In genomic region chr1:113929750-113930498, GRCh38 we compare ENCODE assay signal across 8 cellular contexts. TPM values are rescaled to one million over a fixed set of nuclear protein-coding genes. Genes with fewer than 3 reads are reported as not detected.
DNase-seq lines count a peak whose midpoint lies in the region; ATAC-seq and TF ChIP-seq lines count a peak whose summit lies in the region.

No MANE protein-coding gene starts in this region.

- H2AFZ ChIP-seq in mammary epithelial cell (ENCODE audit: low read depth, low read length), result peak overlapping the region; percentile 99

- peak overlapping the region; percentile 89 for H3K27ac ChIP-seq in mammary epithelial cell (ENCODE audit: insufficient read depth, low read depth, low read length)

- CTCF ChIA-PET in activated B cell treated with CpG ODN at 0.5 μM for 24 hours (lab: Charles Lee), result interaction anchor here (1.0 to 5.5 kb wide), 9 partner anchors 10 to 170 kb away, joined by 3 to 43 read pairs (median 6); partner anchors contain the start of genes AP4B1, DCLRE1B and PHTF1
- CTCF ChIA-PET in mammary epithelial cell (lab: Charles Lee; ENCODE audit: low non-redundant PET), result no interaction called here

- no peaks in the 10 kb centered on the region for H3K36me3 ChIP-seq in mammary epithelial cell (ENCODE audit: insufficient read depth, low read length)

- H3K4me3 ChIP-seq in mammary epithelial cell (replicated peaks in 1 of 3; ENCODE audit: insufficient read depth in 1 of 3, low read depth in 2 of 3, low read length in 3 of 3), result peak overlapping the region; percentile 47 to 95 (median 86)

- ATAC-seq in GM19467 (IDR thresholded peaks at IDR 0.05; ENCODE audit: unreplicated experiment), result peak; percentile 29
- peak; percentile 40 for ATAC-seq in activated B cell treated with CpG ODN at 0.5 μM for 24 hours (ENCODE audit: low read depth)

- peak overlapping the region; percentile 84 for H3K4me2 ChIP-seq in mammary epithelial cell (ENCODE audit: insufficient read depth, low read depth, low read length)

- H4K20me1 ChIP-seq in mammary epithelial cell (ENCODE audit: insufficient read depth, low read length), result no peaks in the 10 kb centered on the region

- 2% methylated on average over 21 of the region's 64 CpGs for WGBS in mammary epithelial cell (ENCODE audit: low coverage, missing lambda C conversion rate)

- H3K27ac Mint-ChIP-seq in activated B cell treated with CpG ODN at 0.5 μM for 24 hours, result peak overlapping the region; percentile 91

- POLR2A ChIA-PET in activated B cell treated with CpG ODN at 0.5 μM for 24 hours (lab: Charles Lee), result interaction anchor here (0.7 to 4.5 kb wide), 15 partner anchors 9 to 857 kb away, joined by 3 to 127 read pairs (median 6); partner anchors contain the start of genes AP4B1, DCLRE1B, LRIG2 and PHTF1

- H3K4me1 Mint-ChIP-seq in activated B cell treated with CpG ODN at 0.5 μM for 24 hours, result peaks cover 54% of the 10 kb centered on the region

- in situ Hi-C loops in mammary epithelial cell (cut with MboI; ENCODE audit: low sequenced_read_pairs in 2 of 2), result no loop called here

- dilution Hi-C loops in mammary epithelial cell (cut with HindIII; ENCODE audit: low sequenced_read_pairs), result loop anchor here (5.0 kb wide), 1 partner anchor 47 kb away; the partner anchor contains the start of gene OLFML3

- H3K9me3 Mint-ChIP-seq in activated B cell treated with CpG ODN at 0.5 μM for 24 hours, result no peaks in the 10 kb centered on the region

- intact Hi-C loops in activated B cell treated with CpG ODN at 0.5 μM for 24 hours (cut with micrococcal nuclease) (loop anchor here (1.0 to 10.0 kb wide), 13 partner anchors 19 to 1215 kb away; partner anchors contain the start of genes CSDE1, DCLRE1B, LRIG2 and NRAS), mammary epithelial cell (cut with micrococcal nuclease) (loop anchor here (1.0 to 2.0 kb wide), 2 partner anchors 25 to 95 kb away; partner anchors contain the start of gene DCLRE1B)

- H3K9ac ChIP-seq in mammary epithelial cell (ENCODE audit: insufficient read depth, low read length), result peak overlapping the region; percentile 94

- TF ChIP-seq CTCF in activated B cell treated with CpG ODN at 0.5 μM for 24 hours (IDR thresholded peaks at IDR 0.05), result no peak
- peak in 1 of 2 donors; percentile 35 for TF ChIP-seq CTCF in mammary epithelial cell (conservative IDR thresholded peaks at IDR 0.05 in 1 of 2, IDR thresholded peaks at IDR 0.05 in 1 of 2; ENCODE audit: extremely low read depth in 1 of 2, insufficient read depth in 1 of 2, low read depth in 1 of 2, low read length in 2 of 2)

- peak overlapping the region; percentile 99 for H3K4me3 Mint-ChIP-seq in activated B cell treated with CpG ODN at 0.5 μM for 24 hours

- BruUV-seq in mammary epithelial cell (replicated peaks; lab: Mats Ljungman, UMichigan), result TSS peak; percentile 44

- H3K4me1 ChIP-seq in mammary epithelial cell (ENCODE audit: insufficient read depth, low read length), result peaks cover 23% of the 10 kb centered on the region

- no peaks in the 10 kb centered on the region for H3K27me3 Mint-ChIP-seq in activated B cell treated with CpG ODN at 0.5 μM for 24 hours

- no peaks in the 10 kb centered on the region for H3K27me3 ChIP-seq in mammary epithelial cell (ENCODE audit: insufficient read depth, low read length)

- no peaks in the 10 kb centered on the region for H3K9me3 ChIP-seq in mammary epithelial cell (replicated peaks; ENCODE audit: insufficient read depth, low read length)

- DNase-seq in DMS53 (lab: John Stamatoyannopoulos, UW), result peak; percentile 81
- peak; percentile 41 for DNase-seq in HPDE6-E6E7 (ENCODE audit: extremely low spot score)
- DNase-seq in activated B cell treated with CpG ODN at 0.5 μM for 24 hours, result peak; percentile 65
- DNase-seq in mammary epithelial cell, result peak; percentile 44
- peak; percentile 56 for DNase-seq in kidney glomerular epithelial cell (lab: John Stamatoyannopoulos, UW)
- DNase-seq in stimulated activated CD4-positive, alpha-beta T cell treated with anti-CD3 and anti-CD28 coated beads, Interleukin-2, amount 100 ng/mL, for 24 hours, result peak; percentile 58 to 65
- no peak for DNase-seq in NCI-H1436 (lab: John Stamatoyannopoulos, UW)

- H3K36me3 Mint-ChIP-seq in activated B cell treated with CpG ODN at 0.5 μM for 24 hours (ENCODE audit: low read depth), result peaks cover 21% of the 10 kb centered on the region

- peaks cover 55% of the 10 kb centered on the region for H3K79me2 ChIP-seq in mammary epithelial cell (ENCODE audit: insufficient read depth, low read length)

RNA-seq across cellular contexts. Expression of gene HIPK1, which starts 0.8 kb away (rescaled TPM):
- total RNA-seq in activated B cell treated with CpG ODN at 0.5 μM for 24 hours, result 38.0 and 39.0 TPM in 2 replicates
- total RNA-seq in mammary epithelial cell, result 10 to 100 TPM; 29.3 to 38.4 TPM
- 25.2 TPM for polyA plus RNA-seq in mammary epithelial cell
- 32.7 TPM for polyA minus RNA-seq in mammary epithelial cell

RNA-seq across cellular contexts. Expression of gene DCLRE1B, which starts 24.8 kb away (rescaled TPM):
- total RNA-seq in activated B cell treated with CpG ODN at 0.5 μM for 24 hours, result 5.4 and 6.0 TPM in 2 replicates
- total RNA-seq in mammary epithelial cell, result 10 to 100 TPM in 1 of 2 donors, 1 to 10 TPM in 1; 4.7 to 12.1 TPM
- 8.6 TPM for polyA plus RNA-seq in mammary epithelial cell
- polyA minus RNA-seq in mammary epithelial cell, result 14.4 TPM

RNA-seq across cellular contexts. Expression of gene AP4B1, which starts 25.3 kb away (rescaled TPM):
- total RNA-seq in activated B cell treated with CpG ODN at 0.5 μM for 24 hours, result 48.5 and 69.9 TPM in 2 replicates
- total RNA-seq in mammary epithelial cell, result 10 to 100 TPM in 1 of 2 donors, 1 to 10 TPM in 1; 8.8 to 21.4 TPM
- 12.7 TPM for polyA plus RNA-seq in mammary epithelial cell
- polyA minus RNA-seq in mammary epithelial cell, result 27.3 TPM

RNA-seq across cellular contexts. Expression of gene BCL2L15, which starts 42.5 kb away (rescaled TPM):
- total RNA-seq in activated B cell treated with CpG ODN at 0.5 μM for 24 hours (0.83 and 3.7 TPM in 2 replicates), mammary epithelial cell (under 1 TPM in 1 of 2 donors, not detected in 1; 0.68 TPM)
- 0.01 TPM for polyA plus RNA-seq in mammary epithelial cell
- not detected for polyA minus RNA-seq in mammary epithelial cell

RNA-seq across cellular contexts. Expression of gene OLFML3, which starts 49.4 kb away (rescaled TPM):
- total RNA-seq in activated B cell treated with CpG ODN at 0.5 μM for 24 hours (0.27 and 0.29 TPM in 2 replicates), mammary epithelial cell (under 1 TPM; 0.66 to 0.83 TPM)
- polyA plus RNA-seq in mammary epithelial cell, result 0.73 TPM
- 2.9 TPM for polyA minus RNA-seq in mammary epithelial cell
